Comparison of ENCODE assay signal across 18 cellular contexts in genomic region chr13:71759506-71760225, GRCh38.
DNase-seq lines count a peak whose midpoint lies in the region; ATAC-seq and TF ChIP-seq lines count a peak whose summit lies in the region.
"Had no signal": no experiment of that assay in that cellular context is flagged by ENCODE, and none has a peak within 500 bp of the region (broad histone marks: within the 10 kb centered on the region; RNA-seq: fewer than 3 reads in every experiment).

No MANE protein-coding gene starts in this region.

- TF ChIP-seq CTCF in Calu3 (IDR thresholded peaks at IDR 0.05; ENCODE audit: unreplicated experiment) = no peak

- H3K27ac ChIP-seq in ectodermal cell (ENCODE audit: insufficient read depth, low read depth, low read length, poor library complexity, severe bottlenecking) (peak overlapping the region; percentile 62), mesodermal cell (ENCODE audit: low read depth, low read length, severe bottlenecking) (peak overlapping the region; percentile 46)
- H3K27ac ChIP-seq: ovary, thoracic aorta had no signal

- DNase-seq in Calu3 (peak; percentile 0), NCI-H1048 (lab: John Stamatoyannopoulos, UW) (peak; percentile 73), T-helper 1 cell (no peak), hippocampal formation (lab: John Stamatoyannopoulos, UW) (no peak)
- DNase-seq: activated CD4-positive, alpha-beta T cell treated with anti-CD3 and anti-CD28 coated beads for 48 hours; activated T-cell treated with anti-CD3 and anti-CD28 coated beads, Interleukin-2, amount 50 U/mL, for 1 hour; cerebellar nuclear complex; DMS53; head of caudate nucleus; NCI-H524; ovary; T-helper 2 cell had no signal

- H3K9me3 Mint-ChIP-seq in Calu3 (ENCODE audit: low read depth, unreplicated experiment) = no peaks in the 10 kb centered on the region

- no peak overlapping the region for H3K27ac Mint-ChIP-seq in Calu3 (ENCODE audit: unreplicated experiment)

- no peaks in the 10 kb centered on the region for H3K4me1 Mint-ChIP-seq in Calu3 (ENCODE audit: low read depth, unreplicated experiment)

- BruUV-seq in Calu3 (replicated peaks; lab: Mats Ljungman, UMichigan) = no TSS peak

- WGBS in ectodermal cell, 2 experiments = 2 to 5% methylated on average over 5 of the region's 5 CpGs
- WGBS in mesodermal cell (ENCODE audit: insufficient coverage in 2 of 2), 2 experiments = 20 to 34% methylated on average over 1 to 3 of the region's 5 CpGs

- no peak overlapping the region for H3K4me3 Mint-ChIP-seq in Calu3 (ENCODE audit: low read depth, unreplicated experiment)

- peaks cover 18% of the 10 kb centered on the region for H3K4me1 ChIP-seq in ectodermal cell (ENCODE audit: control insufficient read depth, insufficient read depth, low read length)
- H3K4me1 ChIP-seq in mesodermal cell (ENCODE audit: control insufficient read depth, insufficient read depth, low read length, poor library complexity, severe bottlenecking) = peaks cover 14% of the 10 kb centered on the region

- H3K9me3 ChIP-seq in ectodermal cell (ENCODE audit: control insufficient read depth, low read length) (no peaks in the 10 kb centered on the region), mesodermal cell (ENCODE audit: control insufficient read depth, low read length) (no peaks in the 10 kb centered on the region)
- H3K9me3 ChIP-seq: ovary, thoracic aorta had no signal

- H3K36me3 ChIP-seq in ectodermal cell (ENCODE audit: control insufficient read depth, insufficient read depth, low read length) (no peaks in the 10 kb centered on the region), mesodermal cell (ENCODE audit: control insufficient read depth, insufficient read depth, low read length) (no peaks in the 10 kb centered on the region)
- H3K36me3 ChIP-seq: ovary, thoracic aorta had no signal

- intact Hi-C loops in Calu3 (cut with micrococcal nuclease; ENCODE audit: unreplicated experiment) = no loop called here

- ATAC-seq in HG03196 (IDR thresholded peaks at IDR 0.05; ENCODE audit: unreplicated experiment) = no peak
- ATAC-seq in HG02642 (IDR thresholded peaks at IDR 0.05; ENCODE audit: poor library complexity, unreplicated experiment) = no peak

- no peak overlapping the region for H3K4me3 ChIP-seq in ectodermal cell (ENCODE audit: insufficient read depth, low read depth, low read length)
- H3K4me3 ChIP-seq in mesodermal cell (ENCODE audit: extremely low read depth, insufficient read depth, low read length, poor library complexity, severe bottlenecking) = no peak overlapping the region
- H3K4me3 ChIP-seq: lung, ovary, thoracic aorta had no signal

- H3K36me3 Mint-ChIP-seq in Calu3 (ENCODE audit: insufficient read depth, unreplicated experiment) = no peaks in the 10 kb centered on the region

- H3K27me3 Mint-ChIP-seq in Calu3 (ENCODE audit: unreplicated experiment) = no peaks in the 10 kb centered on the region

- no peaks in the 10 kb centered on the region for H3K27me3 ChIP-seq in ectodermal cell (ENCODE audit: control insufficient read depth, insufficient read depth, low read length, poor library complexity, severe bottlenecking)
- H3K27me3 ChIP-seq: ovary had no signal

- CTCF ChIA-PET in Calu3 (lab: Charles Lee) = interaction anchor here (0.7 kb wide), 1 partner anchor 11 kb away, joined by 4 read pairs; no protein-coding TSS in a partner anchor

Comparison
In these comparisons a context has a peak if more than half of its experiments do, and no peak if none do; other contexts are left out.
1. DNase-seq: peak in Calu3 (single experiment) and NCI-H1048 (single experiment); none in T-helper 1 cell (0 of 5) and hippocampal formation (0 of 2).